ENCODE assay signal across 10 cellular contexts in genomic region chr4:16646459-16646858, GRCh38.
"Had no signal": no experiment of that assay in that cellular context is flagged by ENCODE, and none has a peak within 500 bp of the region (broad histone marks: within the 10 kb centered on the region; RNA-seq: fewer than 3 reads in every experiment).

No MANE protein-coding gene starts in this region.

- H3K9me3 Mint-ChIP-seq: GM23338, H9, HFFc6 had no signal

- H3K36me3 ChIP-seq: HAP-1 had no signal

- H3K9ac ChIP-seq: GM23248 had no signal

- H3K4me2 ChIP-seq: GM23338 had no signal

- H3K27ac Mint-ChIP-seq: GM23338, H9, HFFc6 had no signal

- ATAC-seq: GM23338, HCT116 had no signal

- H2AFZ ChIP-seq: GM23248, GM23338 had no signal

- H3K4me3 Mint-ChIP-seq: GM23338, H9, HFFc6 had no signal

- H3K9me3 ChIP-seq: HAP-1 had no signal

- DNase-seq: GM23248, H7, H9, HCEC 1CT, HFFc6 had no signal

- H3K4me3 ChIP-seq: GM23248, GM23338, HAP-1 had no signal

- H3K27ac ChIP-seq: GM23248 had no signal

- H3K4me1 ChIP-seq: HAP-1 had no signal

- FAIRE-seq: H1, H54 had no signal
